12 cellular contexts compared by ENCODE assay signal in the genomic region with DNA sequence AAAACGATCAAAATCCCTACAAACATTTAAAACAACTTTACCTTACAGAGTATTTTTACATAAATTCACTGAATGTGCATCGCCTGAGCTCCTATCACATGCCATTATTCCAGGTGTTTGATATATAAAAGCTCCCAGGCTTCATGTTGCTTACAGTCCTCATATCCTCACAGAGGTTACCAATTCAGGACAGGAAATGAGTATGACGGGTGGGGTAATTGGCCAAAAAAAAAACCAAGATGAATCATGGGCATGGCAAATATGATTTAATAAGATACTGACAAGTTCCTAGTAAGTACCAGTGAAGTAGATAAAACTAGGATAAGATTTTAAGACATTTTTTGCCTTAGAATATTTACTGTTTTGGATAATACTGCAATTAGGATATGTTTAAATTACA.
DNase-seq lines count a peak whose midpoint lies in the region; ATAC-seq and TF ChIP-seq lines count a peak whose summit lies in the region.
"Had no signal": no experiment of that assay in that cellular context is flagged by ENCODE, and none has a peak within 500 bp of the region (broad histone marks: within the 10 kb centered on the region; RNA-seq: fewer than 3 reads in every experiment).

No MANE protein-coding gene starts in this region.

- ATAC-seq in body of pancreas (peak; percentile 57), GM18505 (IDR thresholded peaks at IDR 0.05; ENCODE audit: unreplicated experiment) (no peak)

- H3K27me3 Mint-ChIP-seq in type B pancreatic cell = no peaks in the 10 kb centered on the region

- TF ChIP-seq CTCF in body of pancreas (IDR thresholded peaks at IDR 0.05) (no peak), type B pancreatic cell (conservative IDR thresholded peaks at IDR 0.05) (no peak)

- TF ChIP-seq POLR2A in body of pancreas (IDR thresholded peaks at IDR 0.05) = no peak
- TF ChIP-seq POLR2A in GM18505 (IDR thresholded peaks at IDR 0.05; ENCODE audit: borderline replicate concordance, extremely low read depth, insufficient read depth, insufficient read length) = no peak

- no peak overlapping the region for H3K27ac Mint-ChIP-seq in type B pancreatic cell
- H3K27ac Mint-ChIP-seq: activated naive CD4-positive, alpha-beta T cell treated with anti-CD3 and anti-CD28 coated beads for 36 hours had no signal

- H3K27me3 ChIP-seq in body of pancreas = no peaks in the 10 kb centered on the region

- peaks cover 34% of the 10 kb centered on the region for H3K4me1 ChIP-seq in body of pancreas

- peak overlapping the region in 2 of 4 donors; percentile 42 to 45 for H3K27ac ChIP-seq in body of pancreas

- no peak overlapping the region for H3K4me3 Mint-ChIP-seq in type B pancreatic cell
- H3K4me3 Mint-ChIP-seq: activated naive CD4-positive, alpha-beta T cell treated with anti-CD3 and anti-CD28 coated beads for 36 hours; nephron had no signal

- WGBS in body of pancreas, 2 donors = 28 to 37% methylated on average over 3 of the region's 3 CpGs

- intact Hi-C loops in body of pancreas (cut with DNase I) = no loop called here

- no peaks in the 10 kb centered on the region for H3K36me3 ChIP-seq in body of pancreas (replicated peaks in 1 of 2; ENCODE audit: insufficient read depth in 1 of 2, low read depth in 2 of 2)

- H3K9me3 ChIP-seq in body of pancreas = no peaks in the 10 kb centered on the region

- H3K4me1 Mint-ChIP-seq in type B pancreatic cell (ENCODE audit: unreplicated experiment) = peaks cover 5% of the 10 kb centered on the region
- H3K4me1 Mint-ChIP-seq: nephron had no signal

- peaks cover 4% of the 10 kb centered on the region for H3K36me3 Mint-ChIP-seq in type B pancreatic cell

- no peaks in the 10 kb centered on the region for H3K9me3 Mint-ChIP-seq in type B pancreatic cell
- H3K9me3 Mint-ChIP-seq: activated naive CD4-positive, alpha-beta T cell treated with anti-CD3 and anti-CD28 coated beads for 36 hours; nephron had no signal

- DNase-seq in ELR (ENCODE audit: low read depth) = peak; percentile 78
- DNase-seq in LHCN-M2 (ENCODE audit: low read depth) = peak; percentile 62
- DNase-seq in body of pancreas = no peak
- peak; percentile 17 for DNase-seq in myocyte (ENCODE audit: low read depth)
- DNase-seq in effector CD4-positive, alpha-beta T cell = no peak
- no peak for DNase-seq in type B pancreatic cell (ENCODE audit: extremely low spot score, unreplicated experiment)
- DNase-seq: activated naive CD4-positive, alpha-beta T cell treated with anti-CD3 and anti-CD28 coated beads for 36 hours; Karpas-422; NCI-H2171 treated with DMSO at 0.1 percent for 48 hours; right cardiac atrium had no signal

- no peak overlapping the region for H3K4me3 ChIP-seq in body of pancreas

Comparison
In these comparisons a context has a peak if more than half of its experiments do, and no peak if none do; other contexts are left out.
1. DNase-seq: peak in ELR (single experiment), LHCN-M2 (single experiment) and myocyte (single experiment); none in body of pancreas (0 of 4), effector CD4-positive, alpha-beta T cell (single experiment) and type B pancreatic cell (single experiment).